In the genomic region with DNA sequence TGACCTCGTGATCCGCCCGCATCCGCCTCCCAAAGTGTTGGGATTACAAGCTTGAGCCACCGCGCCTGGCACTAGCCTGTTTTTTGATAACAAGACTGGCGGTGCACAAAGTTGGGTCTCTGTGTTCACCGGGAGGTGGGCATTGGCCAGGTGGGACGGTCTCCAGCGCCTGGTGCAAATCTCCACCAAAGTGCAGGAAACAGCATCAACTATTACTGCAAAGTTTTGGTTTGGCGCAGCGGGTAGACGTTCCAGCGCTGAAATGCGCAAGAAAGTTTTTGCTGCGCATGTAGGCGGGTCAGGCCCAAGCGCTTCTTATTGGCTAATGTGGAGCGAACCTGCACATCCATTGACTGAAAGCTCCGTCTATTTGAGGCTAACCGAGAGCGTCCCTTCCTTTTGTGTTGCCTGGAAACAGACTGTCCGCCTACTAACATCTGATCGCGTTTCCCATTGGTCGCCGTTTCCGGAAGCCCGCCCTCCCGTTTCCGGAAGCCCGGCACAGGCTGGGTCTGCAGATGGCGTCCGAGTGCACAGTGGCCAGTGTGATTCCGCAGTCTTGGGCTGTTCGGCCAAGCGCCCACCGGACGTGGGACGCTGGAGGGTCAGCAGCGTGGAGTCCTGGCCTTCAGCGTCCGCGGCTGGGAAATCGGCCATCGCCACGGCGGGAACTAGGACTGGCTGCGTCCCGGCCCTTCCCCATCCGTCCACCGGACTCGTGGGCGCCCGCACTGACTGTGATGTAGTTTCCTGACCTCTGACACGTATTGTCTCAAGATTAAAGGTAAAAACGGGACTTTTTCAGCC, we compare ENCODE assay signal across 8 cellular contexts. TPM values are rescaled to one million over a fixed set of nuclear protein-coding genes. Genes with fewer than 3 reads are reported as not detected.
DNase-seq lines count a peak whose midpoint lies in the region; ATAC-seq, FAIRE-seq and TF ChIP-seq lines count a peak whose summit lies in the region.

No MANE protein-coding gene starts in this region.

- DNase-seq in NCI-H69 (lab: John Stamatoyannopoulos, UW) (peak; percentile 99), dermis blood vessel endothelial cell (peak; percentile 100), HepG2 (ENCODE audit: low spot score) (peak; percentile 98)
- DNase-seq in activated CD4-positive, alpha-beta T cell treated with anti-CD3 and anti-CD28 coated beads, Interleukin-2, amount 50 U/mL, for 24 hours (ENCODE audit: low read depth in 1 of 2, low spot score in 1 of 2) = peak; percentile 83 to 92
- peak; percentile 89 for DNase-seq in stimulated activated CD4-positive, alpha-beta T cell treated with anti-CD3 and anti-CD28 coated beads, Interleukin-4, amount 100 ng/mL, for 1 hour

- ATAC-seq in GM19328 (IDR thresholded peaks at IDR 0.05; ENCODE audit: unreplicated experiment) (peak; percentile 98), HG03520 (IDR thresholded peaks at IDR 0.05; ENCODE audit: unreplicated experiment) (peak; percentile 91), HepG2 (peak; percentile 98)

- TF ChIP-seq EP300 in HepG2 (IDR thresholded peaks at IDR 0.05; ENCODE audit: low read depth in 2 of 2, low read length in 2 of 2) (no peak), HepG2 (CRISPR knock-in tag; IDR thresholded peaks at IDR 0.05; ENCODE audit: borderline replicate concordance) (0 out of 2 replicates have a peak, but pooled peaks have one; percentile 32)

- in situ Hi-C loops in HepG2 (cut with HindIII; ENCODE audit: extremely low pct_ligation_motif_present, low pct_unique_long_range_greater_than_20kb) = no loop called here

- H3K4me1 ChIP-seq in HepG2 (ENCODE audit: insufficient read depth, low read length) = peaks cover 7% of the 10 kb centered on the region

- H3K4me3 ChIP-seq in HepG2 (replicated peaks in 1 of 3; ENCODE audit: insufficient read depth in 1 of 3, low read depth in 2 of 3, low read length in 3 of 3) = peak overlapping the region; percentile 97 to 98 (median 97)

- peaks cover 15% of the 10 kb centered on the region for H3K9me3 ChIP-seq in HepG2 (ENCODE audit: low read length)

- intact Hi-C loops in HepG2 (cut with micrococcal nuclease; ENCODE audit: unreplicated experiment) = loop anchor here (2.0 kb wide), 1 partner anchor 53 kb away; the partner anchor contains the start of gene ZNF527

- H3K36me3 ChIP-seq in HepG2 (replicated peaks in 1 of 2; ENCODE audit: control insufficient read depth in 1 of 2, insufficient read depth in 2 of 2, low read length in 2 of 2) = peaks cover 1 to 6% of the 10 kb centered on the region in 2 experiments; a peak in 2 of 5 replicates

- H3K27ac ChIP-seq in C4-2B (peak overlapping the region; percentile 74), HepG2 (ENCODE audit: extremely low read length, insufficient read depth, low read length) (peak overlapping the region; percentile 85)

- H3K79me2 ChIP-seq in HepG2 (ENCODE audit: insufficient read depth, low read length) = peaks cover 11% of the 10 kb centered on the region

- WGBS in HepG2 (ENCODE audit: low lambda C conversion rate) = 0% methylated on average over 38 of the region's 57 CpGs

- POLR2A ChIA-PET in HepG2 (lab: Yijun Ruan, JAX) = interaction anchor here (0.6 to 1.5 kb wide), 12 partner anchors 53 to 1178 kb away, joined by 3 to 17 read pairs (median 4); partner anchors contain the start of genes CAPNS1, ZFP30, ZNF345 and ZNF383

- H4K20me1 ChIP-seq in HepG2 (ENCODE audit: insufficient read depth, low read length) = no peaks in the 10 kb centered on the region

- peak overlapping the region; percentile 75 for H2AFZ ChIP-seq in HepG2 (ENCODE audit: low read length)

- TF ChIP-seq POLR2A in HepG2 (IDR thresholded peaks at IDR 0.05; ENCODE audit: insufficient read depth in 1 of 2, low read depth in 2 of 2, low read length in 2 of 2) = peak; percentile 85 to 92

- TF ChIP-seq RAD21 in HepG2 (CRISPR knock-in tag; IDR thresholded peaks at IDR 0.05) = peak; percentile 36; the same call in 1 of the 2 replicates

- peak overlapping the region; percentile 92 for H3K9ac ChIP-seq in HepG2 (ENCODE audit: insufficient read depth, low read depth, low read length)

- H3K27me3 ChIP-seq in HepG2 (ENCODE audit: control insufficient read depth in 1 of 2, insufficient read depth in 2 of 2, low read length in 2 of 2) = no peaks in the 10 kb centered on the region; a peak in 1 of 5 replicates

- H3K4me2 ChIP-seq in HepG2 (ENCODE audit: low read depth, low read length) = peak overlapping the region; percentile 66

- CTCF ChIA-PET in HepG2 (lab: Yijun Ruan, JAX; ENCODE audit: low intra/inter-chr PET ratio, low total read pairs) = no interaction called here

- TF ChIP-seq CTCF in C4-2B (conservative IDR thresholded peaks at IDR 0.05) (no peak; the same call in 1 of the 2 replicates), HepG2 (CRISPR knock-in tag; IDR thresholded peaks at IDR 0.05) (peak; percentile 83)

- FAIRE-seq in HepG2 (lab: Jason Lieb, UNC) = peak; percentile 98

- BruUV-seq in HepG2 (replicated peaks; lab: Mats Ljungman, UMichigan) = no TSS peak

RNA-seq across cellular contexts. Expression of gene ZNF527, which starts 53.3 kb away (rescaled TPM):
- total RNA-seq in dermis blood vessel endothelial cell (5.0 and 6.0 TPM in 2 replicates), HepG2 (2016; rRNA removed; fragmentation: Illumina TruSeq; extraction: Trizol) (3.5 and 4.2 TPM in 2 replicates)
- 0.40 and 0.71 TPM in 2 replicates for total RNA-seq in HepG2 (2016; cell fraction: cytosol; rRNA removed; fragmentation: Illumina TruSeq; extraction: Trizol; ENCODE audit: low read depth)
- total RNA-seq in HepG2 (2016; cell fraction: insoluble cytoplasmic fraction; rRNA removed; fragmentation: Illumina TruSeq; extraction: Trizol) = 3.8 and 3.9 TPM in 2 replicates
- total RNA-seq in HepG2 (2016; cell fraction: membrane; rRNA removed; fragmentation: Illumina TruSeq; extraction: Trizol) = 1.6 and 1.9 TPM in 2 replicates
- 4.9 and 5.8 TPM in 2 replicates for total RNA-seq in HepG2 (2016; cell fraction: nucleus; rRNA removed; fragmentation: Illumina TruSeq; extraction: Trizol)
- 1.0 and 1.5 TPM in 2 replicates for polyA plus RNA-seq in HepG2 (2011; rRNA removed)
- polyA plus RNA-seq in HepG2 (2011; cell fraction: cytosol; rRNA removed) = 0.52 and 0.82 TPM in 2 replicates
- polyA plus RNA-seq in HepG2 (2011; cell fraction: nucleus; rRNA removed) = 1.2 and 2.0 TPM in 2 replicates
- 0.68 and 1.6 TPM in 2 replicates for polyA plus RNA-seq in HepG2 (2012)
- polyA plus RNA-seq in HepG2 (2016; cell fraction: cytosol; fragmentation: Illumina TruSeq; extraction: Trizol; ENCODE audit: low read depth) = 0.25 and 0.35 TPM in 2 replicates
- polyA plus RNA-seq in HepG2 (2016; cell fraction: insoluble cytoplasmic fraction; fragmentation: Illumina TruSeq; extraction: Trizol; ENCODE audit: low read depth) = 2.2 and 2.5 TPM in 2 replicates
- 0.51 and 0.65 TPM in 2 replicates for polyA plus RNA-seq in HepG2 (2016; cell fraction: membrane; fragmentation: Illumina TruSeq; extraction: Trizol; ENCODE audit: low read depth)
- polyA plus RNA-seq in HepG2 (2016; cell fraction: nucleus; fragmentation: Illumina TruSeq; extraction: Trizol; ENCODE audit: insufficient read depth, low read depth) = 6.7 and 8.5 TPM in 2 replicates
- polyA minus RNA-seq in HepG2 (2011; rRNA and poly(A)+ RNA removed; ENCODE audit: low replicate concordance) = 1.5 and 4.1 TPM in 2 replicates
- polyA minus RNA-seq in HepG2 (2011; cell fraction: cytosol; rRNA and poly(A)+ RNA removed) = 0.79 and 1.4 TPM in 2 replicates
- 9.0 and 9.6 TPM in 2 replicates for polyA minus RNA-seq in HepG2 (2011; cell fraction: nucleus; rRNA and poly(A)+ RNA removed)

Comparison
In these comparisons a context has a peak if more than half of its experiments do, and no peak if none do; other contexts are left out.
1. Peak in every context shown above with its lines: DNase-seq, ATAC-seq, H3K4me3 ChIP-seq and H3K27ac ChIP-seq.